8 cellular contexts compared by ENCODE assay signal in the genomic region with DNA sequence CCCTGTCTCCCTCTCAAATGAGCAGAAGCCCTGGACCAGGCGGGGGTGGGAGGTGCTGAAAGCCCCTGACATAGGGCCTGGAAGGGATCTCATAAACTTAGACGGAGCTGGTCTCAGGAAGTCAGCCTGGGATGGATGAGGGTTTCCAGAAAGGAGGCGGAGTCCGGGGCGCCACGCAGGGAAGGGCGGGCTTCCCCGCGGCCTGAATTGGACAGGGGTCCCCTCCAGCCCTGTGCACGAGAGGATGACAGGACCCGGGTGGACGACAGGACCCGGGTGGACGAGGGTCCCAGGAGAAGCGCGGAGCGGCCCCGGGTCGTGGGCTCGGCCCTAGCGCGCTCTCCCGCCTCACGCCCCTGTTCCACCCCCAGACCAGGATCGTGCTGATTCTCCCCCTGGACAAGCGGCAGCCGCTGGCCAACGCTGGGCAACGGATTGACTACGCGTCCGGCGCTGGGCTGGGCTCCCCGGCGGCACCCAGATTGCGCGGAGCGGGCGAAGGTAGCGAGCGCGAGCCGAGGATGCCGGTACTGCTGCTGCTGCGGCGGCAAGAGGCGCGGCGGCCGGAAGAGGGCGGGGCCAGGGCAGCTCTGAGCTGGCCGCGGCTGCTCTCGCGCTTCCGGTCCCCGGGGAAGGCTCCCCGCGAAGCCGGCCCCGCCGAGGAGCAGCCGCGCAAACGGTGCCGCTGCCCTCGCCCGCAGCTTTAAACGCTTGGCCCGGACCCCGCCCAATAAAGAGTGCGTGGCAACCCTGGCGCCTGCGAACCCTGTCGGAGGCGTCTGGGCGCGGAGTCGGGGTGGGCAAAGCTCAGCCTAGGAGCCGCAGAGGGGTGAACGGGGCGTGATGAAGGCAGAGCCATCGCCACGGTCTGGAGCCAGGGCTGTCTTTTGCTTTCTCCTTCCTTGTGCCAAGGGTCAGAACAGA.
DNase-seq lines count a peak whose midpoint lies in the region; ATAC-seq lines count a peak whose summit lies in the region.

No MANE protein-coding gene starts in this region.

- peak overlapping the region; percentile 82 for H3K27ac ChIP-seq in effector memory CD4-positive, alpha-beta T cell (ENCODE audit: insufficient read depth, low read length, poor library complexity, severe bottlenecking)

- H3K27me3 Mint-ChIP-seq in memory B cell, result no peaks in the 10 kb centered on the region

- peaks cover 39% of the 10 kb centered on the region for H3K4me1 ChIP-seq in effector memory CD4-positive, alpha-beta T cell (ENCODE audit: control insufficient read depth, insufficient read depth, low read length, poor library complexity, severe bottlenecking)

- ATAC-seq in HG03521 (IDR thresholded peaks at IDR 0.05; ENCODE audit: unreplicated experiment), result peak; percentile 37
- ATAC-seq in memory B cell (ENCODE audit: low read depth), result peak; percentile 57

- peak overlapping the region; percentile 86 for H3K4me3 Mint-ChIP-seq in memory B cell

- H3K4me3 ChIP-seq in effector memory CD4-positive, alpha-beta T cell (ENCODE audit: insufficient read depth, low read depth, low read length, poor library complexity, severe bottlenecking), result peak overlapping the region; percentile 74

- H3K27me3 ChIP-seq in effector memory CD4-positive, alpha-beta T cell (replicated peaks; ENCODE audit: control insufficient read depth, insufficient read depth, low read length, poor library complexity, severe bottlenecking), result no peaks in the 10 kb centered on the region

- H3K36me3 Mint-ChIP-seq in memory B cell, result peaks cover 2% of the 10 kb centered on the region

- DNase-seq in NK-92 treated with Interleukin-12 subunit alpha and Interleukin-12 subunit beta, amount 100 ng/mL, for 24 hours (lab: John Stamatoyannopoulos, UW), result peak; percentile 71
- DNase-seq in NK-92 (lab: John Stamatoyannopoulos, UW; ENCODE audit: unreplicated experiment) (no peak), NOMO-1 treated with DMSO at 0.1 percent for 48 hours (lab: John Stamatoyannopoulos, UW; ENCODE audit: unreplicated experiment) (peak; percentile 83), memory B cell (ENCODE audit: low spot score in 2 of 2) (peak; percentile 63 to 71)
- DNase-seq in activated CD8-positive, alpha-beta memory T cell treated with anti-CD3 and anti-CD28 coated beads for 4 hours (ENCODE audit: low read depth in 2 of 2), result peak; percentile 64 to 66
- DNase-seq in effector memory CD4-positive, alpha-beta T cell, result peak; percentile 65 to 77 (median 71)
- peak; percentile 68 for DNase-seq in stimulated activated CD8-positive, alpha-beta memory T cell treated with anti-CD3 and anti-CD28 coated beads, Interleukin-12 subunit alpha, Interleukin-12 subunit beta, amount 100 ng/mL, for 24 hours (ENCODE audit: extremely low read depth)

- peak overlapping the region; percentile 53 for H3K27ac Mint-ChIP-seq in memory B cell

- no peaks in the 10 kb centered on the region for H3K36me3 ChIP-seq in effector memory CD4-positive, alpha-beta T cell (ENCODE audit: control insufficient read depth, insufficient read depth, low read length)

- peaks cover 21% of the 10 kb centered on the region for H3K4me1 Mint-ChIP-seq in memory B cell

- H3K9me3 ChIP-seq in effector memory CD4-positive, alpha-beta T cell (ENCODE audit: control insufficient read depth, low read length), result no peaks in the 10 kb centered on the region

- H3K9me3 Mint-ChIP-seq in memory B cell, result no peaks in the 10 kb centered on the region
